Comparison of ENCODE assay signal across 10 cellular contexts in genomic region chr12:118850244-118850825, GRCh38.
DNase-seq lines count a peak whose midpoint lies in the region; ATAC-seq and TF ChIP-seq lines count a peak whose summit lies in the region.
"Had no signal": no experiment of that assay in that cellular context is flagged by ENCODE, and none has a peak within 500 bp of the region (broad histone marks: within the 10 kb centered on the region; RNA-seq: fewer than 3 reads in every experiment).

No MANE protein-coding gene starts in this region.

- no peak for ATAC-seq in GM19397 (IDR thresholded peaks at IDR 0.05; ENCODE audit: unreplicated experiment)

- dilution Hi-C loops in mammary epithelial cell (cut with HindIII; ENCODE audit: low sequenced_read_pairs) = no loop called here

- no peak overlapping the region for H3K4me3 ChIP-seq in MG63
- H3K4me3 ChIP-seq in mammary epithelial cell (replicated peaks in 1 of 3; ENCODE audit: insufficient read depth in 1 of 3, low read depth in 2 of 3, low read length in 3 of 3) = no peak overlapping the region

- no peaks in the 10 kb centered on the region for H4K20me1 ChIP-seq in mammary epithelial cell (ENCODE audit: insufficient read depth, low read length)

- no peaks in the 10 kb centered on the region for H3K4me1 ChIP-seq in mammary epithelial cell (ENCODE audit: insufficient read depth, low read length)

- no peak overlapping the region for H3K27ac ChIP-seq in mammary epithelial cell (ENCODE audit: insufficient read depth, low read depth, low read length)

- BruUV-seq in mammary epithelial cell (replicated peaks; lab: Mats Ljungman, UMichigan) = no TSS peak

- H3K27me3 Mint-ChIP-seq in activated CD4-positive, alpha-beta T cell treated with anti-CD3 and anti-CD28 coated beads, Interleukin-2, amount 10 ng/mL, durations not matched to agents 7 days and 5 days = no peaks in the 10 kb centered on the region
- no peaks in the 10 kb centered on the region for H3K27me3 Mint-ChIP-seq in osteocyte (ENCODE audit: unreplicated experiment)

- H3K36me3 Mint-ChIP-seq in activated CD4-positive, alpha-beta T cell treated with anti-CD3 and anti-CD28 coated beads, Interleukin-2, amount 10 ng/mL, durations not matched to agents 7 days and 5 days (ENCODE audit: low read depth) = no peaks in the 10 kb centered on the region
- H3K36me3 Mint-ChIP-seq in osteocyte (ENCODE audit: unreplicated experiment) = no peaks in the 10 kb centered on the region

- intact Hi-C loops in mammary epithelial cell (cut with micrococcal nuclease) = no loop called here

- H3K27me3 ChIP-seq in MG63 = no peaks in the 10 kb centered on the region
- no peaks in the 10 kb centered on the region for H3K27me3 ChIP-seq in mammary epithelial cell (ENCODE audit: insufficient read depth, low read length)

- in situ Hi-C loops in mammary epithelial cell (cut with MboI; ENCODE audit: low sequenced_read_pairs in 2 of 2) = no loop called here

- POLR2A ChIA-PET in activated CD4-positive, alpha-beta T cell treated with anti-CD3 and anti-CD28 coated beads, Interleukin-2, amount 10 ng/mL, durations not matched to agents 7 days and 5 days (lab: Charles Lee) = no interaction called here

- H3K4me3 Mint-ChIP-seq in activated CD4-positive, alpha-beta T cell treated with anti-CD3 and anti-CD28 coated beads, Interleukin-2, amount 10 ng/mL, durations not matched to agents 7 days and 5 days = no peak overlapping the region
- no peak overlapping the region for H3K4me3 Mint-ChIP-seq in osteocyte (ENCODE audit: unreplicated experiment)
- H3K4me3 Mint-ChIP-seq: dendritic cell treated with granulocyte-macrophage colony-stimulating factor and Interleukin-4, amounts not matched to agents 40 ng/mL and 50 ng/mL, for 4 days had no signal

- no peak overlapping the region for H3K4me2 ChIP-seq in mammary epithelial cell (ENCODE audit: insufficient read depth, low read depth, low read length)

- CTCF ChIA-PET in activated CD4-positive, alpha-beta T cell treated with anti-CD3 and anti-CD28 coated beads, Interleukin-2, amount 10 ng/mL, durations not matched to agents 7 days and 5 days (lab: Charles Lee) = no interaction called here
- CTCF ChIA-PET in mammary epithelial cell (lab: Charles Lee; ENCODE audit: low non-redundant PET) = no interaction called here

- no peak overlapping the region for H3K9ac ChIP-seq in mammary epithelial cell (ENCODE audit: insufficient read depth, low read length)

- WGBS in mammary epithelial cell (ENCODE audit: low coverage, missing lambda C conversion rate) = 39% methylated on average over 7 of the region's 7 CpGs

- H3K36me3 ChIP-seq in MG63 = no peaks in the 10 kb centered on the region
- no peaks in the 10 kb centered on the region for H3K36me3 ChIP-seq in mammary epithelial cell (ENCODE audit: insufficient read depth, low read length)

- H2AFZ ChIP-seq in mammary epithelial cell (ENCODE audit: low read depth, low read length) = no peak overlapping the region

- H3K4me1 Mint-ChIP-seq in activated CD4-positive, alpha-beta T cell treated with anti-CD3 and anti-CD28 coated beads, Interleukin-2, amount 10 ng/mL, durations not matched to agents 7 days and 5 days = no peaks in the 10 kb centered on the region
- no peaks in the 10 kb centered on the region for H3K4me1 Mint-ChIP-seq in osteocyte (ENCODE audit: unreplicated experiment)

- H3K9me3 ChIP-seq in MG63 = no peaks in the 10 kb centered on the region
- H3K9me3 ChIP-seq in mammary epithelial cell (replicated peaks; ENCODE audit: insufficient read depth, low read length) = peaks cover 2% of the 10 kb centered on the region

- H3K79me2 ChIP-seq in mammary epithelial cell (ENCODE audit: insufficient read depth, low read length) = no peaks in the 10 kb centered on the region

- H3K9me3 Mint-ChIP-seq in activated CD4-positive, alpha-beta T cell treated with anti-CD3 and anti-CD28 coated beads, Interleukin-2, amount 10 ng/mL, durations not matched to agents 7 days and 5 days = peaks cover 5% of the 10 kb centered on the region
- H3K9me3 Mint-ChIP-seq in osteocyte (ENCODE audit: unreplicated experiment) = peaks cover 6% of the 10 kb centered on the region
- H3K9me3 Mint-ChIP-seq: dendritic cell treated with granulocyte-macrophage colony-stimulating factor and Interleukin-4, amounts not matched to agents 40 ng/mL and 50 ng/mL, for 4 days had no signal

- peak; percentile 24 to 40 for TF ChIP-seq CTCF in mammary epithelial cell (conservative IDR thresholded peaks at IDR 0.05 in 1 of 2, IDR thresholded peaks at IDR 0.05 in 1 of 2; ENCODE audit: extremely low read depth in 1 of 2, insufficient read depth in 1 of 2, low read depth in 1 of 2, low read length in 2 of 2)
- peak; percentile 33 for TF ChIP-seq CTCF in osteocyte (IDR thresholded peaks at IDR 0.05)

- H3K27ac Mint-ChIP-seq in activated CD4-positive, alpha-beta T cell treated with anti-CD3 and anti-CD28 coated beads, Interleukin-2, amount 10 ng/mL, durations not matched to agents 7 days and 5 days = no peak overlapping the region
- H3K27ac Mint-ChIP-seq in osteocyte (ENCODE audit: unreplicated experiment) = no peak overlapping the region
- H3K27ac Mint-ChIP-seq: dendritic cell treated with granulocyte-macrophage colony-stimulating factor and Interleukin-4, amounts not matched to agents 40 ng/mL and 50 ng/mL, for 4 days had no signal

- peak; percentile 16 for DNase-seq in activated CD4-positive, alpha-beta T cell treated with anti-CD3 and anti-CD28 coated beads, Interleukin-2, amount 10 ng/mL, durations not matched to agents 7 days and 5 days
- no peak for DNase-seq in activated CD4-positive, alpha-beta T cell treated with anti-CD3 and anti-CD28 coated beads, Interleukin-2, amount 50 U/mL, for 4 hours
- DNase-seq in MG63 (peak; percentile 9), mammary epithelial cell (no peak), osteocyte (ENCODE audit: extremely low spot score, unreplicated experiment) (no peak), ureter (ENCODE audit: low spot score) (no peak)
- no peak for DNase-seq in activated CD4-positive, CD25-positive, alpha-beta regulatory T cell treated with anti-CD3 and anti-CD28 coated beads, Interleukin-2, amount 50 U/mL, for 72 hours
- DNase-seq: GDM1 had no signal

Comparison
In these comparisons a context has a peak if more than half of its experiments do, and no peak if none do; other contexts are left out.
1. DNase-seq: peak in activated CD4-positive, alpha-beta T cell treated with anti-CD3 and anti-CD28 coated beads, Interleukin-2, amount 10 ng/mL, durations not matched to agents 7 days and 5 days (single experiment) and MG63 (single experiment); none in activated CD4-positive, alpha-beta T cell treated with anti-CD3 and anti-CD28 coated beads, Interleukin-2, amount 50 U/mL, for 4 hours (0 of 2), mammary epithelial cell (single experiment), osteocyte (single experiment), activated CD4-positive, CD25-positive, alpha-beta regulatory T cell treated with anti-CD3 and anti-CD28 coated beads, Interleukin-2, amount 50 U/mL, for 72 hours (single experiment) and ureter (single experiment).